ENCODE assay signal across 19 cellular contexts in the genomic region with DNA sequence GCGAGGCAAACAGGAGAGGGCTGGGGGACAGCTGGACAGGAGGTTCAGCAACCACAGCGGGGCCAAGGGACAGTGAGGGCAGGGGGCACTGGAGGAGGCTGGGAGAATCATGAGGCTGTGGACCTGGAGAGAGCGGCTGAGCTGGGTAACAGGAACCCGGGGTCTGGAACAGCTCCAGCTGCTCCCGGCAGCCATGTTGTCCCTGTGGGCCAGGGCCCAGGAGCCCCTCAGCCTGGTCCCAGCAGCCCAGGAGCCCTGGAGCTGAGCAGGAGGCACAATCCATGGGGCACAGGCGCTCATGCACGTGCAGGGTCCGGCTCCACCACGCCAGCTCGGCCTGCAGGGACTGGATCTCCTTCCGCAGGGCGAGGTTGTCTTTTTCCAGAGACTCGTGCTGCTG. TPM values are rescaled to one million over a fixed set of nuclear protein-coding genes. Genes with fewer than 3 reads are reported as not detected.
DNase-seq lines count a peak whose midpoint lies in the region; ATAC-seq and TF ChIP-seq lines count a peak whose summit lies in the region.
"Had no signal": no experiment of that assay in that cellular context is flagged by ENCODE, and none has a peak within 500 bp of the region (broad histone marks: within the 10 kb centered on the region; RNA-seq: fewer than 3 reads in every experiment).

No MANE protein-coding gene starts in this region.

- peak overlapping the region; percentile 75; the same call in 1 of the 2 replicates for H2AFZ ChIP-seq in OCI-LY7 (ENCODE audit: low read length)

- DNase-seq in OCI-LY7 (ENCODE audit: low spot score) (no peak), right atrium auricular region (ENCODE audit: low spot score) (no peak), AG08396 (ENCODE audit: low spot score) (no peak)
- no peak for DNase-seq in activated CD8-positive, alpha-beta memory T cell treated with anti-CD3 and anti-CD28 coated beads, Interleukin-2, amount 50 U/mL, for 4 hours
- DNase-seq: activated B cell treated with CpG ODN at 0.5 μM for 24 hours; activated naive CD4-positive, alpha-beta T cell treated with anti-CD3 and anti-CD28 coated beads for 36 hours; C1 segment of cervical spinal cord; endodermal cell; HFFc6; NCI-H2029 treated with DMSO at 0.1 percent for 48 hours; NCI-H526; stimulated activated CD4-positive, alpha-beta T cell treated with anti-CD3 and anti-CD28 coated beads, Interleukin-2, amount 100 ng/mL, for 24 hours; stimulated activated CD8-positive, alpha-beta memory T cell treated with anti-CD3 and anti-CD28 coated beads, Interleukin-4, amount 100 ng/mL, for 48 hours had no signal

- TF ChIP-seq CTCF in OCI-LY7 (conservative IDR thresholded peaks at IDR 0.05; ENCODE audit: low read length) (no peak), right atrium auricular region (IDR thresholded peaks at IDR 0.05) (no peak)

- no TSS peak for BruUV-seq in OCI-LY7 (replicated peaks; lab: Mats Ljungman, UMichigan)

- H3K4me1 ChIP-seq in OCI-LY7 (ENCODE audit: insufficient read depth, low read length, poor library complexity, severe bottlenecking) (peaks cover 56% of the 10 kb centered on the region), right atrium auricular region (peaks cover 0 to 21% of the 10 kb centered on the region in 2 donors), rectal smooth muscle tissue (ENCODE audit: control insufficient read depth, insufficient read depth, low read length) (no peaks in the 10 kb centered on the region)

- H3K27me3 ChIP-seq in right atrium auricular region (no peaks in the 10 kb centered on the region), rectal smooth muscle tissue (ENCODE audit: control insufficient read depth, insufficient read depth, low read length) (no peaks in the 10 kb centered on the region)

- H3K9me2 ChIP-seq in OCI-LY7 (ENCODE audit: insufficient read depth, low read length) = no peaks in the 10 kb centered on the region

- no peaks in the 10 kb centered on the region for H4K20me1 ChIP-seq in OCI-LY7 (ENCODE audit: insufficient read depth, low read length)

- H3K9me3 ChIP-seq in OCI-LY7 (ENCODE audit: low read length) = no peaks in the 10 kb centered on the region
- no peaks in the 10 kb centered on the region for H3K9me3 ChIP-seq in right atrium auricular region
- H3K9me3 ChIP-seq: mucosa of descending colon had no signal

- H3K4me3 ChIP-seq in OCI-LY7 (ENCODE audit: low read depth, low read length, poor library complexity, severe bottlenecking) = peak overlapping the region; percentile 51
- peak overlapping the region; percentile 3 to 9 for H3K4me3 ChIP-seq in right atrium auricular region
- H3K4me3 ChIP-seq in rectal smooth muscle tissue (ENCODE audit: low read length) = peak overlapping the region; percentile 38
- H3K4me3 ChIP-seq: mucosa of descending colon had no signal

- CTCF ChIA-PET in OCI-LY7 (lab: Charles Lee; ENCODE audit: unreplicated experiment) = no interaction called here

- POLR2A ChIA-PET in OCI-LY7 (lab: Charles Lee) = interaction anchor here (1.1 to 1.7 kb wide), 2 partner anchors 9 to 71 kb away, joined by 3 to 5 read pairs; no protein-coding TSS in a partner anchor

- H3K9ac ChIP-seq in rectal smooth muscle tissue (ENCODE audit: low read length) = no peak overlapping the region

- H3K36me3 ChIP-seq in OCI-LY7 (ENCODE audit: insufficient read depth, low read length) (no peaks in the 10 kb centered on the region), right atrium auricular region (no peaks in the 10 kb centered on the region), rectal smooth muscle tissue (ENCODE audit: control insufficient read depth, insufficient read depth, low read length) (no peaks in the 10 kb centered on the region)

- no peak for ATAC-seq in HG03469 (IDR thresholded peaks at IDR 0.05; ENCODE audit: unreplicated experiment)
- ATAC-seq: GM12878 had no signal

- peak overlapping the region; percentile 79 for H3K27ac ChIP-seq in OCI-LY7 (ENCODE audit: low read depth, low read length, poor library complexity, severe bottlenecking)
- H3K27ac ChIP-seq in right atrium auricular region = peak overlapping the region in 1 of 2 donors; percentile 45
- H3K27ac ChIP-seq in rectal smooth muscle tissue (ENCODE audit: low read depth, low read length) = no peak overlapping the region

- intact Hi-C loops in OCI-LY7 (cut with micrococcal nuclease; ENCODE audit: unreplicated experiment) = no loop called here

- H3K4me2 ChIP-seq in OCI-LY7 (ENCODE audit: low read length) = peak overlapping the region; percentile 78

- H3K79me2 ChIP-seq in OCI-LY7 (ENCODE audit: insufficient read depth, low read depth, low read length) = no peaks in the 10 kb centered on the region

RNA-seq across cellular contexts. Expression of a gene that starts 7.4 kb away (rescaled TPM):
- 0.33 and 0.79 TPM in 2 replicates for total RNA-seq in OCI-LY7 (2014; rRNA removed; shearing (Covaris generic))
- total RNA-seq in OCI-LY7 (2022) = 0.61 and 0.70 TPM in 2 replicates
- 1 to 10 TPM; 1.1 to 1.6 TPM for total RNA-seq in right atrium auricular region
- total RNA-seq: activated naive CD4-positive, alpha-beta T cell treated with anti-CD3 and anti-CD28 coated beads for 36 hours; Daoy had no signal

RNA-seq across cellular contexts. Expression of a gene that starts 17.5 kb away (rescaled TPM):
- total RNA-seq in OCI-LY7 (2014; rRNA removed; shearing (Covaris generic)) = not detected in 2 replicates
- not detected in 2 replicates for total RNA-seq in OCI-LY7 (2022)
- total RNA-seq in right atrium auricular region = not detected
- total RNA-seq: Daoy, endodermal cell, GM12878, HFFc6, mucosa of descending colon, progenitor cell of endocrine pancreas had no signal

RNA-seq across cellular contexts. Expression of a gene that starts 24.5 kb away (rescaled TPM):
- total RNA-seq in OCI-LY7 (2014; rRNA removed; shearing (Covaris generic)) = 113 and 130 TPM in 2 replicates
- 95.9 and 102 TPM in 2 replicates for total RNA-seq in OCI-LY7 (2022)
- 100 to 1,000 TPM; 155 to 207 TPM for total RNA-seq in right atrium auricular region

RNA-seq across cellular contexts. Expression of a gene that starts 37.8 kb away (rescaled TPM):
- 25.9 and 31.6 TPM in 2 replicates for total RNA-seq in OCI-LY7 (2014; rRNA removed; shearing (Covaris generic))
- total RNA-seq in OCI-LY7 (2022) = 28.3 and 33.6 TPM in 2 replicates
- 10 to 100 TPM; 19.4 to 21.8 TPM for total RNA-seq in right atrium auricular region

RNA-seq across cellular contexts. Expression of a gene that starts 51.6 kb away (rescaled TPM):
- 23.3 and 28.2 TPM in 2 replicates for total RNA-seq in OCI-LY7 (2014; rRNA removed; shearing (Covaris generic))
- 32.5 and 32.7 TPM in 2 replicates for total RNA-seq in OCI-LY7 (2022)
- total RNA-seq in right atrium auricular region = 1 to 10 TPM; 5.4 to 6.8 TPM
